Comparison of ENCODE assay signal across 1 cellular context in the genomic region with DNA sequence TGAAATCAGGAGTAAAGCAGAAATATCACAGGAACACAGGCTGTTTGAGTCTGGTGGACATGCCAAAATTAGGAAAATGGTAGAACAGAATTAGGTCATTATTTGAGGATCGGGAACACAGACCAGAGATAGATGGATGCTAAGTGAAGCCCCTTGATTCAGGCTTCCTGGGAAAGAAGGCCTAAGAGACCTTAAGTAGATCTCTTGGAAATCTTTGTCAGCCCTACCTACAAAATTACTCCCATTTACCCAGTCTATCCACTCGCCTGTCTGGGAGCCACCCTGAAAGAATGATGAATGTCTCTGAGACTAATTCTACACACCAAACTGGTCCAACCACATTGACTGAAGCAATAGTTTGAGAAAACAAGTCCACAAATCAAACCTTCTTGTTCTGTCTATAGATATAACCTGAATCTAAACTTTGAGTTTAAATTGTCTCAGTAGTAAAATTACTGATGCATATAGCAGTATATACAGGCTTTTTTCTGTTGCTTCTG.
TF ChIP-seq lines count a peak whose summit lies in the region.

No MANE protein-coding gene starts in this region.

TF ChIP-seq in A549, 52 proteins besides CTCF, POLR2A, EP300 and RAD21 (continued from another document):
- TF ChIP-seq, protein P1, sequence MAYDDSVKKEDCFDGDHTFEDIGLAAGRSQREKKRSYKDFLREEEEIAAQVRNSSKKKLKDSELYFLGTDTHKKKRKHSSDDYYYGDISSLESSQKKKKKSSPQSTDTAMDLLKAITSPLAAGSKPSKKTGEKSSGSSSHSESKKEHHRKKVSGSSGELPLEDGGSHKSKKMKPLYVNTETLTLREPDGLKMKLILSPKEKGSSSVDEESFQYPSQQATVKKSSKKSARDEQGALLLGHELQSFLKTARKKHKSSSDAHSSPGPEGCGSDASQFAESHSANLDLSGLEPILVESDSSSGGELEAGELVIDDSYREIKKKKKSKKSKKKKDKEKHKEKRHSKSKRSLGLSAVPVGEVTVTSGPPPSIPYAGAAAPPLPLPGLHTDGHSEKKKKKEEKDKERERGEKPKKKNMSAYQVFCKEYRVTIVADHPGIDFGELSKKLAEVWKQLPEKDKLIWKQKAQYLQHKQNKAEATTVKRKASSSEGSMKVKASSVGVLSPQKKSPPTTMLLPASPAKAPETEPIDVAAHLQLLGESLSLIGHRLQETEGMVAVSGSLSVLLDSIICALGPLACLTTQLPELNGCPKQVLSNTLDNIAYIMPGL (CRISPR knock-in tag; IDR thresholded peaks at IDR 0.05; ENCODE audit: borderline replicate concordance) = no peak
- TF ChIP-seq EHMT2 (IDR thresholded peaks at IDR 0.05; ENCODE audit: low read depth) (0 out of 2 replicates have a peak, but pooled peaks have one; percentile 10), RCOR1 (IDR thresholded peaks at IDR 0.05; ENCODE audit: low read depth, low read length) (no peak)
